In genomic region chr5:68459500-68460139, GRCh38 we compare ENCODE assay signal across 14 cellular contexts.
A peak's percentile ranks its signal among the peaks of the same experiment; 100 is the strongest.
DNase-seq lines count a peak whose midpoint lies in the region; ATAC-seq, FAIRE-seq and TF ChIP-seq lines count a peak whose summit lies in the region.
"Had no signal": no experiment of that assay in that cellular context is flagged by ENCODE, and none has a peak within 500 bp of the region (broad histone marks: within the 10 kb centered on the region; RNA-seq: fewer than 3 reads in every experiment).

No MANE protein-coding gene starts in this region.

- H3K4ac ChIP-seq in H1 (replicated peaks; ENCODE audit: insufficient read length, low read depth, low read length): no peak overlapping the region

- ATAC-seq in GM18868 (IDR thresholded peaks at IDR 0.05; ENCODE audit: unreplicated experiment): no peak
- no peak for ATAC-seq in activated CD8-positive, alpha-beta memory T cell treated with anti-CD3 and anti-CD28 coated beads, Interleukin-2, amount 10 ng/mL, durations not matched to agents 7 days and 5 days

- H3K9ac ChIP-seq in H1 (replicated peaks in 1 of 4; ENCODE audit: extremely low read depth in 1 of 4, low read depth in 3 of 4, low read length in 3 of 4) (no peak overlapping the region), smooth muscle cell (ENCODE audit: low read depth) (no peak overlapping the region)

- no peak overlapping the region for H2BK12ac ChIP-seq in H1 (ENCODE audit: low read depth, low read length)

- H3K27ac ChIP-seq in KOPT-K1 (ENCODE audit: low read depth, low read length, poor library complexity, severe bottlenecking): peak overlapping the region; percentile 22
- no peak overlapping the region for H3K27ac ChIP-seq in H1 (ENCODE audit: low read depth, low read length)
- no peak overlapping the region for H3K27ac ChIP-seq in smooth muscle cell (ENCODE audit: low read depth)

- H3F3A ChIP-seq in smooth muscle cell (ENCODE audit: low read depth): peaks cover 4% of the 10 kb centered on the region

- H4K5ac ChIP-seq in H1 (ENCODE audit: insufficient read length, low read depth, low read length): no peak overlapping the region

- H3K9me3 Mint-ChIP-seq in activated CD8-positive, alpha-beta memory T cell treated with anti-CD3 and anti-CD28 coated beads, Interleukin-2, amount 10 ng/mL, durations not matched to agents 7 days and 5 days (ENCODE audit: low read depth): no peaks in the 10 kb centered on the region
- H3K9me3 Mint-ChIP-seq: activated B cell treated with CpG ODN at 0.5 μM for 24 hours, brain, CD14-positive monocyte, naive B cell, type B pancreatic cell had no signal

- no peak overlapping the region for H3K23ac ChIP-seq in H1 (ENCODE audit: insufficient read length)

- no peak overlapping the region for H3K4me3 Mint-ChIP-seq in activated CD8-positive, alpha-beta memory T cell treated with anti-CD3 and anti-CD28 coated beads, Interleukin-2, amount 10 ng/mL, durations not matched to agents 7 days and 5 days
- H3K4me3 Mint-ChIP-seq: activated B cell treated with CpG ODN at 0.5 μM for 24 hours, brain, CD14-positive monocyte, naive B cell, type B pancreatic cell had no signal

- TF ChIP-seq RAD21 in H1 (IDR thresholded peaks at IDR 0.05 in 1 of 2, conservative IDR thresholded peaks at IDR 0.05 in 1 of 2; ENCODE audit: low read depth in 2 of 2, low read length in 2 of 2): no peak

- H2BK20ac ChIP-seq in H1 (ENCODE audit: low read length): no peak overlapping the region

- CTCF ChIA-PET in H1 (lab: Charles Lee; ENCODE audit: partially characterized antibody): interaction anchor here (0.7 to 1.8 kb wide), 10 partner anchors 9 to 177 kb away, joined by 3 to 5 read pairs (median 4); no protein-coding TSS in a partner anchor
- CTCF ChIA-PET in activated CD8-positive, alpha-beta memory T cell treated with anti-CD3 and anti-CD28 coated beads, Interleukin-2, amount 10 ng/mL, durations not matched to agents 7 days and 5 days (lab: Charles Lee): interaction anchor here (0.6 to 7.0 kb wide), 8 partner anchors 9 to 175 kb away, joined by 3 to 55 read pairs (median 3); no protein-coding TSS in a partner anchor

- H3K4me1 ChIP-seq in H1 (replicated peaks in 1 of 4; ENCODE audit: control insufficient read depth in 3 of 4, insufficient read depth in 4 of 4, low read length in 3 of 4) (peaks cover 0 to 6% (median 3%) of the 10 kb centered on the region in 4 experiments; a peak in 2 of 7 replicates), smooth muscle cell (ENCODE audit: low read depth) (peaks cover 5% of the 10 kb centered on the region)

- no peaks in the 10 kb centered on the region for H3K36me3 Mint-ChIP-seq in activated CD8-positive, alpha-beta memory T cell treated with anti-CD3 and anti-CD28 coated beads, Interleukin-2, amount 10 ng/mL, durations not matched to agents 7 days and 5 days
- H3K36me3 Mint-ChIP-seq: brain, CD14-positive monocyte, naive B cell, type B pancreatic cell had no signal

- H4K20me1 ChIP-seq in H1 (replicated peaks in 1 of 2; ENCODE audit: control insufficient read depth in 1 of 2, insufficient read depth in 2 of 2, low read length in 2 of 2) (no peaks in the 10 kb centered on the region), smooth muscle cell (ENCODE audit: low read depth) (no peaks in the 10 kb centered on the region)

- H3K4me2 ChIP-seq in H1 (ENCODE audit: insufficient read depth in 1 of 2, low read depth in 2 of 2, low read length in 2 of 2) (no peak overlapping the region), smooth muscle cell (no peak overlapping the region)

- H3K79me1 ChIP-seq in H1 (ENCODE audit: low read depth, low read length): no peaks in the 10 kb centered on the region

- no peak overlapping the region for H4K8ac ChIP-seq in H1 (ENCODE audit: extremely low read depth, insufficient read depth, low read length)

- H3K27me3 ChIP-seq in H1 (replicated peaks in 1 of 4; ENCODE audit: control insufficient read depth in 3 of 4, extremely low read depth in 1 of 4, insufficient read depth in 3 of 4, low read length in 3 of 4): no peaks in the 10 kb centered on the region
- H3K27me3 ChIP-seq in smooth muscle cell (ENCODE audit: low read depth): no peaks in the 10 kb centered on the region

- FAIRE-seq in H1 (lab: Jason Lieb, UNC): no peak

- H3K36me3 ChIP-seq in KOPT-K1 (ENCODE audit: insufficient read depth, low read length) (no peaks in the 10 kb centered on the region), H1 (ENCODE audit: control insufficient read depth in 2 of 4, insufficient read depth in 4 of 4, low read length in 3 of 4) (no peaks in the 10 kb centered on the region), smooth muscle cell (ENCODE audit: low read depth) (no peaks in the 10 kb centered on the region)

- H2AFZ ChIP-seq in H1 (ENCODE audit: low read length) (no peak overlapping the region), smooth muscle cell (ENCODE audit: low read depth) (peak overlapping the region; percentile 44)

- no peak for TF ChIP-seq POLR2A in H1 (IDR thresholded peaks at IDR 0.05; ENCODE audit: control extremely low read depth in 1 of 2, low read depth in 2 of 2, low read length in 2 of 2)

- no peak overlapping the region for H2BK15ac ChIP-seq in H1 (ENCODE audit: low read length)

- DNase-seq in DMS53 treated with DMSO at 0.1 percent for 48 hours (lab: John Stamatoyannopoulos, UW; ENCODE audit: unreplicated experiment) (peak; percentile 69), H1 (ENCODE audit: low read depth in 1 of 2, low spot score in 2 of 2) (no peak), smooth muscle cell (lab: John Stamatoyannopoulos, UW; ENCODE audit: unreplicated experiment) (no peak), inferior parietal cortex (ENCODE audit: extremely low spot score) (no peak)
- DNase-seq in activated CD8-positive, alpha-beta memory T cell treated with anti-CD3 and anti-CD28 coated beads, Interleukin-2, amount 10 ng/mL, durations not matched to agents 7 days and 5 days: no peak
- DNase-seq: activated B cell treated with CpG ODN at 0.5 μM for 24 hours, islet precursor cell, SIG-M5 had no signal

- no peak overlapping the region for H3K27ac Mint-ChIP-seq in activated CD8-positive, alpha-beta memory T cell treated with anti-CD3 and anti-CD28 coated beads, Interleukin-2, amount 10 ng/mL, durations not matched to agents 7 days and 5 days
- H3K27ac Mint-ChIP-seq: activated B cell treated with CpG ODN at 0.5 μM for 24 hours, CD14-positive monocyte, type B pancreatic cell had no signal

- H3K4me1 Mint-ChIP-seq in activated CD8-positive, alpha-beta memory T cell treated with anti-CD3 and anti-CD28 coated beads, Interleukin-2, amount 10 ng/mL, durations not matched to agents 7 days and 5 days: peaks cover 20% of the 10 kb centered on the region
- H3K4me1 Mint-ChIP-seq: activated B cell treated with CpG ODN at 0.5 μM for 24 hours, CD14-positive monocyte, naive B cell had no signal

- no peak overlapping the region for H2BK5ac ChIP-seq in H1 (ENCODE audit: low read depth, low read length)

- no peak overlapping the region for H3K14ac ChIP-seq in H1 (ENCODE audit: insufficient read length)

- H2AK5ac ChIP-seq in H1 (ENCODE audit: low read depth, low read length): no peak overlapping the region

- H3K9me3 ChIP-seq in KOPT-K1 (ENCODE audit: insufficient read depth, low read length, poor library complexity, severe bottlenecking): no peaks in the 10 kb centered on the region
- no peaks in the 10 kb centered on the region for H3K9me3 ChIP-seq in H1 (ENCODE audit: insufficient read depth in 2 of 2, low read depth in 1 of 2, low read length in 1 of 2)
- no peaks in the 10 kb centered on the region for H3K9me3 ChIP-seq in smooth muscle cell (replicated peaks; ENCODE audit: low read depth)

- H3K79me2 ChIP-seq in H1 (ENCODE audit: control insufficient read depth in 1 of 2, insufficient read depth in 2 of 2, low read length in 2 of 2) (no peaks in the 10 kb centered on the region), smooth muscle cell (ENCODE audit: low read depth) (no peaks in the 10 kb centered on the region)

- no peaks in the 10 kb centered on the region for H3K27me3 Mint-ChIP-seq in activated CD8-positive, alpha-beta memory T cell treated with anti-CD3 and anti-CD28 coated beads, Interleukin-2, amount 10 ng/mL, durations not matched to agents 7 days and 5 days
- H3K27me3 Mint-ChIP-seq: activated B cell treated with CpG ODN at 0.5 μM for 24 hours, naive B cell, type B pancreatic cell had no signal

- no peak overlapping the region for H2BK120ac ChIP-seq in H1 (replicated peaks; ENCODE audit: low read depth, low read length)

- H4K91ac ChIP-seq in H1 (replicated peaks; ENCODE audit: insufficient read length, low read length): no peak overlapping the region

- H3K18ac ChIP-seq in H1 (ENCODE audit: extremely low read depth, low read length): 0 out of 2 replicates have a peak overlapping the region, but pooled peaks have one; percentile 4

- WGBS in H1 (ENCODE audit: extremely low coverage in 1 of 2, insufficient coverage in 1 of 2, insufficient read length in 1 of 2, insufficient replicate concordance in 2 of 2, low coverage in 1 of 2, low lambda C conversion rate in 2 of 2, missing lambda C conversion rate in 1 of 2), 2 experiments: 82% methylated on average over 3 of the region's 3 CpGs; no CpG with 5 or more reads in 1 of the 2 experiments
- 64% methylated on average over 3 of the region's 3 CpGs for WGBS in smooth muscle cell (ENCODE audit: low lambda C conversion rate)

- H3K56ac ChIP-seq in H1 (replicated peaks; ENCODE audit: insufficient read length, low read depth, low read length): no peak overlapping the region

- TF ChIP-seq CTCF in H1 (IDR thresholded peaks at IDR 0.05; ENCODE audit: control extremely low read depth in 1 of 3, insufficient read depth in 1 of 3, low read depth in 1 of 3, low read length in 3 of 3): no peak
- no peak for TF ChIP-seq CTCF in smooth muscle cell (IDR thresholded peaks at IDR 0.05; ENCODE audit: borderline replicate concordance, insufficient read depth, poor library complexity, severe bottlenecking)

- H3K4me3 ChIP-seq in H1 (ENCODE audit: extremely low read depth in 1 of 4, insufficient read depth in 2 of 4, low read depth in 3 of 4, low read length in 4 of 4) (no peak overlapping the region), smooth muscle cell (no peak overlapping the region)

- POLR2A ChIA-PET in H1 (lab: Charles Lee; ENCODE audit: partially characterized antibody): no interaction called here

- TF ChIP-seq EP300 in H1 (IDR thresholded peaks at IDR 0.05; ENCODE audit: borderline replicate concordance in 1 of 2, low read depth in 2 of 2, low read length in 2 of 2): no peak

- H3K23me2 ChIP-seq in H1 (ENCODE audit: low read depth, low read length): no peaks in the 10 kb centered on the region; the same call in 1 of the 2 replicates

TF ChIP-seq in H1, 55 proteins besides CTCF, POLR2A, EP300 and RAD21 (continues in another document):
- TF ChIP-seq KDM1A (IDR thresholded peaks at IDR 0.05; ENCODE audit: borderline replicate concordance, low read length): no peak
- TF ChIP-seq NANOG (IDR thresholded peaks at IDR 0.05; ENCODE audit: insufficient read depth, low read depth, low read length, poor library complexity, severe bottlenecking): no peak
- no peak for TF ChIP-seq CREB1 (IDR thresholded peaks at IDR 0.05)
- TF ChIP-seq MAX (IDR thresholded peaks at IDR 0.05): no peak
- no peak for TF ChIP-seq FOSL1 (IDR thresholded peaks at IDR 0.05; ENCODE audit: insufficient read depth, low read depth, low read length)
